ENCODE assay signal across 20 cellular contexts in the genomic region with DNA sequence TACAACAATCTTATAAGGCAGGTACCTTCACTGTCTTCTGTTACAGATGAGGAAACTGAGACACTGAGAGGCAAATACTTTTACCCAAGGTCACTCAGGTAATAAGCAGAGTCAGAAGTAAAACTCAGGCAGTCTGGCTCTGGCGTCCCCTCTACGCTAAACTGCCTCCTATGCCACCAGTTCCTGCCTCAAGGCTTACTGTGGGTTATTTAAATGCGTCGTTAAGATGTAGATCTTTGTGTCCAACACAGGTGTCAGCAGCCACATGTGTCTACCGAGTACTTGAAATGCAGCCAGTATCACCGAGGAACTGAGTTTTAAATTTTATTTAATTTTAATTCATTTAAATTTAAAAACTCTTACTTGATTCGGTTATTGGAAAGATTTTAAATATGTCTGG. TPM values are rescaled to one million over a fixed set of nuclear protein-coding genes. Genes with fewer than 3 reads are reported as not detected.
DNase-seq lines count a peak whose midpoint lies in the region; ATAC-seq and TF ChIP-seq lines count a peak whose summit lies in the region.
"Had no signal": no experiment of that assay in that cellular context is flagged by ENCODE, and none has a peak within 500 bp of the region (broad histone marks: within the 10 kb centered on the region; RNA-seq: fewer than 3 reads in every experiment).

No MANE protein-coding gene starts in this region.

- H3K9me3 ChIP-seq in osteoblast (ENCODE audit: low read depth, low read length) = no peaks in the 10 kb centered on the region

- H3K4me1 ChIP-seq in osteoblast (ENCODE audit: insufficient read depth, low read length) = peaks cover 21% of the 10 kb centered on the region
- H3K4me1 ChIP-seq: A549 had no signal

- ATAC-seq in GM19397 (IDR thresholded peaks at IDR 0.05; ENCODE audit: unreplicated experiment) = no peak
- ATAC-seq: A549 had no signal

- H2AFZ ChIP-seq in osteoblast (ENCODE audit: low read length) = no peak overlapping the region
- H2AFZ ChIP-seq: GM23248 had no signal

- in situ Hi-C loops in brain microvascular endothelial cell (cut with HindIII; ENCODE audit: low pct_ligation_motif_present, low sequenced_read_pairs) (no loop called here), ACHN (cut with HindIII; ENCODE audit: low pct_ligation_motif_present, low pct_unique_long_range_greater_than_20kb, low sequenced_read_pairs) (no loop called here)

- no peaks in the 10 kb centered on the region for H3K36me3 ChIP-seq in brain microvascular endothelial cell (replicated peaks)
- peaks cover 10% of the 10 kb centered on the region for H3K36me3 ChIP-seq in osteoblast (ENCODE audit: insufficient read depth, low read length)

- no peak overlapping the region for H3K27ac ChIP-seq in brain microvascular endothelial cell
- peak overlapping the region; percentile 17 for H3K27ac ChIP-seq in osteoblast (ENCODE audit: low read depth, low read length)
- H3K27ac ChIP-seq: A549, GM23248 had no signal

- TF ChIP-seq CTCF in brain microvascular endothelial cell (IDR thresholded peaks at IDR 0.05; ENCODE audit: low read depth, low read length, missing control alignments) (no peak), osteoblast (IDR thresholded peaks at IDR 0.05; ENCODE audit: extremely low read depth, low read depth, low read length) (no peak)

- peak; percentile 30 for DNase-seq in Jurkat, Clone E6-1 (ENCODE audit: low read depth, low spot score)
- peak; percentile 60 to 70 for DNase-seq in NCI-H526 (lab: John Stamatoyannopoulos, UW)
- no peak for DNase-seq in brain microvascular endothelial cell
- no peak for DNase-seq in osteoblast (ENCODE audit: insufficient read length, low spot score, missing footprints)
- no peak for DNase-seq in inferior parietal cortex (ENCODE audit: extremely low spot score)
- no peak for DNase-seq in ACHN
- DNase-seq: 8988T; C1 segment of cervical spinal cord; Calu3; CD4-positive, alpha-beta memory T cell; COR-L47; DMS153; DND-41; GM23248; H7; HCEC 1CT had no signal

- H3K4me2 ChIP-seq in osteoblast (ENCODE audit: insufficient read depth, low read length) = peak overlapping the region; percentile 62
- H3K4me2 ChIP-seq: A549 had no signal

- peaks cover 41% of the 10 kb centered on the region for H3K79me2 ChIP-seq in osteoblast (ENCODE audit: insufficient read depth, low read length)

- no peak overlapping the region for H3K4me3 ChIP-seq in Jurkat, Clone E6-1 (ENCODE audit: low read length)
- H3K4me3 ChIP-seq in brain microvascular endothelial cell (ENCODE audit: low read depth, low read length) (peak overlapping the region; percentile 26), osteoblast (ENCODE audit: insufficient read depth, low read length) (peak overlapping the region; percentile 46)
- H3K4me3 ChIP-seq: A549, GM23248 had no signal

- H4K20me1 ChIP-seq in osteoblast (ENCODE audit: insufficient read depth, low read length) = no peaks in the 10 kb centered on the region

- H3K27me3 ChIP-seq in brain microvascular endothelial cell (replicated peaks) (peaks cover 13% of the 10 kb centered on the region), osteoblast (ENCODE audit: insufficient read depth, low read length) (peaks cover 6% of the 10 kb centered on the region)

RNA-seq across cellular contexts. Expression of gene HAS1, which starts 1.9 kb away (rescaled TPM):
- not detected for polyA plus RNA-seq in Jurkat, Clone E6-1 (2012; ENCODE audit: insufficient read depth, insufficient read length)
- total RNA-seq in osteoblast = 5.4 and 6.2 TPM in 2 replicates
- total RNA-seq: Calu3; CD4-positive, alpha-beta memory T cell; H1; H7 had no signal
- polyA plus RNA-seq: A549; BJ; CD4-positive, alpha-beta memory T cell; GM23248 had no signal

RNA-seq across cellular contexts. Expression of gene SPACA6, which starts 28.8 kb away (rescaled TPM):
- polyA plus RNA-seq in Jurkat, Clone E6-1 (2012; ENCODE audit: insufficient read depth, insufficient read length) = 3.1 TPM
- total RNA-seq in osteoblast = 9.4 and 12.7 TPM in 2 replicates

RNA-seq across cellular contexts. Expression of gene FPR1, which starts 29.8 kb away (rescaled TPM):
- polyA plus RNA-seq in Jurkat, Clone E6-1 (2012; ENCODE audit: insufficient read depth, insufficient read length) = not detected
- total RNA-seq in osteoblast = 4.4 and 5.1 TPM in 2 replicates
- total RNA-seq: Calu3; CD4-positive, alpha-beta memory T cell; GM23248; H1; H7 had no signal
- polyA plus RNA-seq: A549, BJ, GM23248 had no signal

RNA-seq across cellular contexts. Expression of gene FPR2, which starts 39.1 kb away (rescaled TPM):
- polyA plus RNA-seq in Jurkat, Clone E6-1 (2012; ENCODE audit: insufficient read depth, insufficient read length) = not detected
- 0.29 and 0.36 TPM in 2 replicates for total RNA-seq in osteoblast
- total RNA-seq: Calu3; CD4-positive, alpha-beta memory T cell; GM23248; H1; H7 had no signal
- polyA plus RNA-seq: A549; BJ; CD4-positive, alpha-beta memory T cell; GM23248 had no signal

Comparison
In these comparisons a context has a peak if more than half of its experiments do, and no peak if none do; other contexts are left out.
1. DNase-seq: peak in Jurkat, Clone E6-1 (single experiment) and NCI-H526 (2 of 2); none in brain microvascular endothelial cell (single experiment), osteoblast (single experiment), inferior parietal cortex (single experiment) and ACHN (single experiment).